In genomic region chr2:216505133-216506106, GRCh38 we compare ENCODE assay signal across 15 cellular contexts. TPM values are rescaled to one million over a fixed set of nuclear protein-coding genes. Genes with fewer than 3 reads are reported as not detected.
DNase-seq lines count a peak whose midpoint lies in the region; ATAC-seq and TF ChIP-seq lines count a peak whose summit lies in the region.
"Had no signal": no experiment of that assay in that cellular context is flagged by ENCODE, and none has a peak within 500 bp of the region (broad histone marks: within the 10 kb centered on the region; RNA-seq: fewer than 3 reads in every experiment).

No MANE protein-coding gene starts in this region.

- no peak overlapping the region for H3K4me3 Mint-ChIP-seq in activated B cell treated with CpG ODN at 0.5 μM for 24 hours
- H3K4me3 Mint-ChIP-seq: T-helper 1 cell treated with Interleukin-12 subunit alpha and Interleukin-12 subunit beta and Interleukin-4 antibody, amounts not matched to agents 30 μg/mL and 1 μg/mL, for 36 hours had no signal

- H3K27me3 ChIP-seq in right lobe of liver (no peaks in the 10 kb centered on the region), psoas muscle (ENCODE audit: insufficient read depth in 3 of 3, low read length in 2 of 3) (no peaks in the 10 kb centered on the region), MG63 (no peaks in the 10 kb centered on the region; the same call in 1 of the 2 replicates)

- H3K9me3 ChIP-seq in right lobe of liver (no peaks in the 10 kb centered on the region), psoas muscle (no peaks in the 10 kb centered on the region), MG63 (no peaks in the 10 kb centered on the region; the same call in 1 of the 2 replicates)
- H3K9me3 ChIP-seq: left ventricle myocardium inferior had no signal

- H3K4me1 ChIP-seq in right lobe of liver = peaks cover 0 to 4% (median under 1%) of the 10 kb centered on the region in 4 donors
- H3K4me1 ChIP-seq in psoas muscle = peaks cover 24% of the 10 kb centered on the region

- peak overlapping the region; percentile 35 for H3K27ac Mint-ChIP-seq in activated B cell treated with CpG ODN at 0.5 μM for 24 hours

- H3K27ac ChIP-seq in right lobe of liver = no peak overlapping the region
- H3K27ac ChIP-seq in psoas muscle = no peak overlapping the region
- H3K27ac ChIP-seq: left ventricle myocardium inferior, PC-9 had no signal

- H3K4me3 ChIP-seq in right lobe of liver (no peak overlapping the region), psoas muscle (no peak overlapping the region), MG63 (no peak overlapping the region)
- H3K4me3 ChIP-seq: left ventricle myocardium inferior, PC-9 had no signal

- no peak for ATAC-seq in activated B cell treated with CpG ODN at 0.5 μM for 24 hours (ENCODE audit: low read depth)
- ATAC-seq in right lobe of liver = no peak
- ATAC-seq in psoas muscle = no peak
- ATAC-seq in GM18907 (IDR thresholded peaks at IDR 0.05; ENCODE audit: unreplicated experiment) = no peak
- ATAC-seq: esophagus mucosa had no signal

- H3K9me3 Mint-ChIP-seq in activated B cell treated with CpG ODN at 0.5 μM for 24 hours = no peaks in the 10 kb centered on the region
- H3K9me3 Mint-ChIP-seq: T-helper 1 cell treated with Interleukin-12 subunit alpha and Interleukin-12 subunit beta and Interleukin-4 antibody, amounts not matched to agents 30 μg/mL and 1 μg/mL, for 36 hours had no signal

- WGBS in right lobe of liver (ENCODE audit: insufficient coverage, low coverage, low lambda C conversion rate, missing lambda C conversion rate) = 90% methylated on average over 14 of the region's 15 CpGs
- WGBS in psoas muscle, 3 donors = 92 to 95% (median 94%) methylated on average over 15 of the region's 15 CpGs

- DNase-seq in DMS 273 (lab: John Stamatoyannopoulos, UW; ENCODE audit: unreplicated experiment) = peak; percentile 45
- no peak for DNase-seq in DMS 273 treated with DMSO at 0.1 percent for 48 hours (lab: John Stamatoyannopoulos, UW)
- DNase-seq in activated B cell treated with CpG ODN at 0.5 μM for 24 hours = no peak
- DNase-seq in right lobe of liver = no peak
- no peak for DNase-seq in psoas muscle
- DNase-seq in MG63 = no peak
- DNase-seq: 8988T; activated CD4-positive, alpha-beta T cell treated with anti-CD3 and anti-CD28 coated beads, Interleukin-2, amount 50 U/mL, for 4 hours; left ventricle myocardium inferior; NCI-H345; PC-9 had no signal

- peaks cover 73% of the 10 kb centered on the region for H3K36me3 Mint-ChIP-seq in activated B cell treated with CpG ODN at 0.5 μM for 24 hours (ENCODE audit: low read depth)

- POLR2A ChIA-PET in activated B cell treated with CpG ODN at 0.5 μM for 24 hours (lab: Charles Lee) = interaction anchor here (0.6 to 1.3 kb wide), 3 partner anchors 12 to 448 kb away, joined by 3 read pairs; no protein-coding TSS in a partner anchor

- H3K4me1 Mint-ChIP-seq in activated B cell treated with CpG ODN at 0.5 μM for 24 hours = peaks cover 21% of the 10 kb centered on the region

- intact Hi-C loops in activated B cell treated with CpG ODN at 0.5 μM for 24 hours (cut with micrococcal nuclease) (no loop called here), right lobe of liver (cut with DNase I) (no loop called here), psoas muscle (cut with DNase I) (no loop called here)

- CTCF ChIA-PET in activated B cell treated with CpG ODN at 0.5 μM for 24 hours (lab: Charles Lee) = no interaction called here

- TF ChIP-seq POLR2A in GM18526 (IDR thresholded peaks at IDR 0.05; ENCODE audit: extremely low read depth, insufficient read length) (peak; percentile 18), right lobe of liver (IDR thresholded peaks at IDR 0.05) (peak; percentile 13)

- TF ChIP-seq CTCF in activated B cell treated with CpG ODN at 0.5 μM for 24 hours (IDR thresholded peaks at IDR 0.05) (no peak), right lobe of liver (IDR thresholded peaks at IDR 0.05) (no peak), psoas muscle (IDR thresholded peaks at IDR 0.05) (no peak)

- no peaks in the 10 kb centered on the region for H3K27me3 Mint-ChIP-seq in activated B cell treated with CpG ODN at 0.5 μM for 24 hours

- peaks cover 8 to 43% (median 20%) of the 10 kb centered on the region in 4 donors for H3K36me3 ChIP-seq in right lobe of liver
- peaks cover 26 to 56% of the 10 kb centered on the region in 2 donors for H3K36me3 ChIP-seq in psoas muscle (ENCODE audit: insufficient read depth in 1 of 2, low read depth in 1 of 2)
- peaks cover 76% of the 10 kb centered on the region for H3K36me3 ChIP-seq in MG63

RNA-seq across cellular contexts. Expression of gene RPL37A, which starts 6.8 kb away (rescaled TPM):
- total RNA-seq in activated B cell treated with CpG ODN at 0.5 μM for 24 hours (4,501 and 5,377 TPM in 2 replicates), right lobe of liver (100 to 1,000 TPM; 383 to 894 (median 710) TPM), psoas muscle (1,000 to 10,000 TPM; 2,701 to 3,343 (median 3,007) TPM)
- 1,000 to 10,000 TPM; 4,667 to 6,936 (median 5,431) TPM for polyA plus RNA-seq in psoas muscle
- total RNA-seq in MG63 (2014; rRNA removed; shearing (Covaris generic); ENCODE audit: low replicate concordance) = 528 and 2,080 TPM in 2 replicates
